In the genomic region with DNA sequence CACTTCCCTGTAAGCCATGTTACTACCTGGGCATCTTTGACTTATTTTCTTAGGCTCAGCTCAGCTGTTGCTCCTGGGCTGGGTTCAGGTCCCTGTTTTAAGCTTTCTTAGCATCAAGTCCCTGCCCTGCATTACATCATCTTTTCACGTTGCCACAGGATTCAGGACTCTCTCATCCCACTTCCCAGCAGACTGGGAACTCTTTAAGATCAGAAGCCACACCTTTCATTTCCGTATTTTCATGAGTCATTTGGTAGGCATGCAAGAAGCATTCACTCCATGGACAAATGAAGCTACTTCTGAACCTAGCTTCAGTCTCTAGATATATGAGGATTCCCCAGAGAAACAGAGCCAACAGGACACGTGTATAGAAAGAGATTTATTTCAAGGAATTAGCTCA, we compare ENCODE assay signal across 20 cellular contexts.
A peak's percentile ranks its signal among the peaks of the same experiment; 100 is the strongest.
DNase-seq lines count a peak whose midpoint lies in the region; ATAC-seq and TF ChIP-seq lines count a peak whose summit lies in the region.
"Had no signal": no experiment of that assay in that cellular context is flagged by ENCODE, and none has a peak within 500 bp of the region (broad histone marks: within the 10 kb centered on the region; RNA-seq: fewer than 3 reads in every experiment).

No MANE protein-coding gene starts in this region.

- H3K4me2 ChIP-seq in BLaER1 treated with 17β-estradiol and CSF1 and Interleukin-3, amounts not matched to agents 10 nM and 100 nM, result peak overlapping the region; percentile 67 to 90 (median 82)
- peak overlapping the region; percentile 71 for H3K4me2 ChIP-seq in Loucy (ENCODE audit: low read depth, low read length, poor library complexity, severe bottlenecking)
- H3K4me2 ChIP-seq: KMS-11 had no signal

- no peaks in the 10 kb centered on the region for H3K9me2 ChIP-seq in Loucy (replicated peaks; ENCODE audit: low read depth, low read length)

- H4K20me1 ChIP-seq in BLaER1 treated with 17β-estradiol and CSF1 and Interleukin-3, amounts not matched to agents 10 nM and 100 nM, result no peaks in the 10 kb centered on the region
- H4K20me1 ChIP-seq in Loucy (ENCODE audit: insufficient read depth, low read length, poor library complexity, severe bottlenecking), result no peaks in the 10 kb centered on the region

- TF ChIP-seq POLR2A in adrenal gland (IDR thresholded peaks at IDR 0.05), result no peak

- H2AFZ ChIP-seq in Loucy (ENCODE audit: low read length), result no peak overlapping the region
- H2AFZ ChIP-seq: parathyroid adenoma had no signal

- no peak for ATAC-seq in HG03139 (IDR thresholded peaks at IDR 0.05; ENCODE audit: unreplicated experiment)
- ATAC-seq: activated naive CD4-positive, alpha-beta T cell treated with anti-CD3 and anti-CD28 coated beads, Interleukin-2, amount 50 U/mL, for 72 hours; left lobe of liver; Panc1; sciatic nerve; upper lobe of right lung had no signal

- H3K4me1 ChIP-seq in BLaER1 treated with 17β-estradiol and CSF1 and Interleukin-3, amounts not matched to agents 10 nM and 100 nM, result peaks cover 20 to 31% (median 22%) of the 10 kb centered on the region in 10 experiments
- peaks cover 31% of the 10 kb centered on the region for H3K4me1 ChIP-seq in Loucy (ENCODE audit: insufficient read depth, low read length, poor library complexity, severe bottlenecking)
- no peaks in the 10 kb centered on the region for H3K4me1 ChIP-seq in adrenal gland (replicated peaks in 1 of 2)
- H3K4me1 ChIP-seq: HAP-1, parathyroid adenoma, upper lobe of right lung had no signal

- H3K4me3 ChIP-seq in BLaER1 treated with 17β-estradiol and CSF1 and Interleukin-3, amounts not matched to agents 10 nM and 100 nM, result no peak overlapping the region
- no peak overlapping the region for H3K4me3 ChIP-seq in Loucy (ENCODE audit: low read length, poor library complexity, severe bottlenecking)
- no peak overlapping the region for H3K4me3 ChIP-seq in kidney epithelial cell (ENCODE audit: low read depth, low read length)
- no peak overlapping the region for H3K4me3 ChIP-seq in adrenal gland
- H3K4me3 ChIP-seq: HAP-1, upper lobe of right lung had no signal

- no peaks in the 10 kb centered on the region for H3K79me2 ChIP-seq in Loucy (ENCODE audit: insufficient read depth, low read length)
- H3K79me2 ChIP-seq: parathyroid adenoma had no signal

- no peaks in the 10 kb centered on the region; a peak in 1 of 22 replicates for H3K27me3 ChIP-seq in BLaER1 treated with 17β-estradiol and CSF1 and Interleukin-3, amounts not matched to agents 10 nM and 100 nM
- no peaks in the 10 kb centered on the region for H3K27me3 ChIP-seq in Loucy (ENCODE audit: insufficient read depth, low read length, poor library complexity, severe bottlenecking)
- H3K27me3 ChIP-seq in kidney epithelial cell (ENCODE audit: control insufficient read depth, insufficient read depth, low read length), result no peaks in the 10 kb centered on the region
- no peaks in the 10 kb centered on the region for H3K27me3 ChIP-seq in adrenal gland
- H3K27me3 ChIP-seq: upper lobe of right lung had no signal

- no peak overlapping the region for H3K9ac ChIP-seq in BLaER1 treated with 17β-estradiol and CSF1 and Interleukin-3, amounts not matched to agents 10 nM and 100 nM
- H3K9ac ChIP-seq in Loucy (ENCODE audit: low read depth, low read length, poor library complexity, severe bottlenecking), result no peak overlapping the region
- H3K9ac ChIP-seq: KMS-11, parathyroid adenoma had no signal

- TF ChIP-seq CTCF in Loucy (conservative IDR thresholded peaks at IDR 0.05; ENCODE audit: low read length) (no peak), kidney epithelial cell (IDR thresholded peaks at IDR 0.05; ENCODE audit: insufficient read depth, low read length, poor library complexity, severe bottlenecking) (no peak), adrenal gland (IDR thresholded peaks at IDR 0.05) (no peak)

- no peak overlapping the region for H3K27ac ChIP-seq in BLaER1 treated with 17β-estradiol and CSF1 and Interleukin-3, amounts not matched to agents 10 nM and 100 nM
- no peak overlapping the region for H3K27ac ChIP-seq in adrenal gland
- H3K27ac ChIP-seq: KMS-11, parathyroid adenoma, upper lobe of right lung had no signal

- DNase-seq in astrocyte of the hippocampus (ENCODE audit: low read depth, low spot score), result peak; percentile 16
- peak; percentile 28 for DNase-seq in kidney epithelial cell (ENCODE audit: low read depth)
- DNase-seq in adrenal gland, result no peak
- no peak for DNase-seq in activated T-cell treated with anti-CD3 and anti-CD28 coated beads, Interleukin-2, amount 50 U/mL, for 48 hours
- DNase-seq in NCI-H1694 treated with DMSO at 0.1 percent for 48 hours (lab: John Stamatoyannopoulos, UW), result no peak
- DNase-seq: activated CD4-positive, alpha-beta T cell treated with anti-CD3 and anti-CD28 coated beads for 48 hours; effector CD8-positive, alpha-beta T cell; NCI-H2081; stimulated activated CD8-positive, alpha-beta memory T cell treated with anti-CD3 and anti-CD28 coated beads, Interleukin-4, amount 100 ng/mL, for 48 hours; upper lobe of right lung had no signal

- peaks cover 0 to 13% (median 0%) of the 10 kb centered on the region in 11 experiments; a peak in 8 of 22 replicates for H3K9me3 ChIP-seq in BLaER1 treated with 17β-estradiol and CSF1 and Interleukin-3, amounts not matched to agents 10 nM and 100 nM (replicated peaks in 1 of 11)
- H3K9me3 ChIP-seq in Loucy (ENCODE audit: insufficient read depth, low read depth, low read length) (no peaks in the 10 kb centered on the region), adrenal gland (replicated peaks in 1 of 3) (no peaks in the 10 kb centered on the region)
- H3K9me3 ChIP-seq: HAP-1, upper lobe of right lung had no signal

- no peaks in the 10 kb centered on the region for H3F3A ChIP-seq in Loucy (ENCODE audit: low read depth)

- intact Hi-C loops in adrenal gland (cut with DNase I), result no loop called here

- WGBS in adrenal gland, 4 donors, result 36 to 42% (median 39%) methylated on average over 3 of the region's 3 CpGs

- H3K36me3 ChIP-seq in BLaER1 treated with 17β-estradiol and CSF1 and Interleukin-3, amounts not matched to agents 10 nM and 100 nM, result no peaks in the 10 kb centered on the region
- H3K36me3 ChIP-seq in Loucy (ENCODE audit: insufficient read depth, low read length) (no peaks in the 10 kb centered on the region), kidney epithelial cell (ENCODE audit: control insufficient read depth, insufficient read depth, low read length) (no peaks in the 10 kb centered on the region), adrenal gland (replicated peaks in 1 of 2) (no peaks in the 10 kb centered on the region)
- H3K36me3 ChIP-seq: HAP-1, upper lobe of right lung had no signal

Comparison
In these comparisons a context has a peak if more than half of its experiments do, and no peak if none do; other contexts are left out.
1. DNase-seq: peak in astrocyte of the hippocampus (single experiment) and kidney epithelial cell (single experiment); none in adrenal gland (0 of 7), activated T-cell treated with anti-CD3 and anti-CD28 coated beads, Interleukin-2, amount 50 U/mL, for 48 hours (0 of 2) and NCI-H1694 treated with DMSO at 0.1 percent for 48 hours (single experiment).